Comparison of ENCODE assay signal across 18 cellular contexts in genomic region chr18:46407471-46408166, GRCh38.
DNase-seq lines count a peak whose midpoint lies in the region; ATAC-seq, FAIRE-seq and TF ChIP-seq lines count a peak whose summit lies in the region.
"Had no signal": no experiment of that assay in that cellular context is flagged by ENCODE, and none has a peak within 500 bp of the region (broad histone marks: within the 10 kb centered on the region; RNA-seq: fewer than 3 reads in every experiment).

No MANE protein-coding gene starts in this region.

- CTCF ChIA-PET in IMR-90 (lab: Yijun Ruan, JAX) = no interaction called here
- CTCF ChIA-PET in activated CD8-positive, alpha-beta memory T cell treated with anti-CD3 and anti-CD28 coated beads, Interleukin-2, amount 10 ng/mL, durations not matched to agents 7 days and 5 days (lab: Charles Lee) = interaction anchor here (1.5 kb wide), 1 partner anchor 250 kb away, joined by 4 read pairs; no protein-coding TSS in a partner anchor

- H3K36me3 Mint-ChIP-seq in astrocyte (ENCODE audit: low read depth, unreplicated experiment) = no peaks in the 10 kb centered on the region
- no peaks in the 10 kb centered on the region for H3K36me3 Mint-ChIP-seq in activated CD8-positive, alpha-beta memory T cell treated with anti-CD3 and anti-CD28 coated beads, Interleukin-2, amount 10 ng/mL, durations not matched to agents 7 days and 5 days
- H3K36me3 Mint-ChIP-seq: CD4-positive, CD25-positive, alpha-beta regulatory T cell; naive thymus-derived CD4-positive, alpha-beta T cell had no signal

- H3K18ac ChIP-seq in IMR-90 (ENCODE audit: low read depth, low read length) = no peak overlapping the region

- no peak overlapping the region for H2BK5ac ChIP-seq in IMR-90 (ENCODE audit: low read depth, low read length, poor library complexity, severe bottlenecking)

- no peak overlapping the region for H3K56ac ChIP-seq in IMR-90 (ENCODE audit: extremely low read depth, insufficient read depth, low read length)

- H3K9me1 ChIP-seq in IMR-90 (ENCODE audit: insufficient read depth, low read length) = 0 out of 2 replicates have a peak, but pooled peaks cover 6% of the 10 kb centered on the region

- intact Hi-C loops in IMR-90 (cut with micrococcal nuclease) = no loop called here
- intact Hi-C loops in psoas muscle (cut with DNase I) = no loop called here

- H3K36me3 ChIP-seq in IMR-90 (ENCODE audit: control insufficient read depth, insufficient read depth, low read length) = no peaks in the 10 kb centered on the region
- no peaks in the 10 kb centered on the region for H3K36me3 ChIP-seq in astrocyte (ENCODE audit: insufficient read depth, low read length)
- H3K36me3 ChIP-seq in psoas muscle (ENCODE audit: insufficient read depth in 1 of 2, low read depth in 1 of 2) = no peaks in the 10 kb centered on the region
- H3K36me3 ChIP-seq in H7 (replicated peaks; ENCODE audit: control insufficient read depth, insufficient read depth, low read length) = no peaks in the 10 kb centered on the region
- H3K36me3 ChIP-seq: HAP-1 had no signal

- H3K4me1 Mint-ChIP-seq in astrocyte (ENCODE audit: low read depth, unreplicated experiment) = peaks cover 40% of the 10 kb centered on the region
- no peaks in the 10 kb centered on the region for H3K4me1 Mint-ChIP-seq in activated CD8-positive, alpha-beta memory T cell treated with anti-CD3 and anti-CD28 coated beads, Interleukin-2, amount 10 ng/mL, durations not matched to agents 7 days and 5 days
- H3K4me1 Mint-ChIP-seq: CD4-positive, CD25-positive, alpha-beta regulatory T cell had no signal

- no peak overlapping the region for H3K27ac ChIP-seq in IMR-90 (ENCODE audit: insufficient read depth, low read length)
- no peak overlapping the region for H3K27ac ChIP-seq in astrocyte (ENCODE audit: low read depth, low read length)
- peak overlapping the region; percentile 67 for H3K27ac ChIP-seq in psoas muscle

- in situ Hi-C loops in IMR-90 (cut with MboI; ENCODE audit: low sequenced_read_pairs) = no loop called here

- H3K4me1 ChIP-seq in IMR-90 (ENCODE audit: control insufficient read depth, insufficient read depth, low read length) (no peaks in the 10 kb centered on the region; the same call in 1 of the 2 replicates), astrocyte (ENCODE audit: insufficient read depth, low read length) (peaks cover 9% of the 10 kb centered on the region), psoas muscle (peaks cover 55% of the 10 kb centered on the region)
- H3K4me1 ChIP-seq: HAP-1 had no signal

- H3K27me3 ChIP-seq in IMR-90 (ENCODE audit: control insufficient read depth, insufficient read depth, low read length) = peaks cover 7% of the 10 kb centered on the region
- peaks cover 4% of the 10 kb centered on the region for H3K27me3 ChIP-seq in astrocyte (ENCODE audit: insufficient read depth, low read length)
- no peaks in the 10 kb centered on the region for H3K27me3 ChIP-seq in psoas muscle (ENCODE audit: insufficient read depth in 3 of 3, low read length in 2 of 3)
- H3K27me3 ChIP-seq in H7 (ENCODE audit: control insufficient read depth, insufficient read depth, low read length) = no peaks in the 10 kb centered on the region

- dilution Hi-C loops in IMR-90 (cut with HindIII; ENCODE audit: low sequenced_read_pairs, unreplicated experiment) = no loop called here

- H3K4me3 ChIP-seq in IMR-90 (ENCODE audit: insufficient read depth, low read depth, low read length) = no peak overlapping the region
- no peak overlapping the region for H3K4me3 ChIP-seq in astrocyte (ENCODE audit: insufficient read depth, low read depth, low read length)
- no peak overlapping the region for H3K4me3 ChIP-seq in fibroblast of villous mesenchyme (ENCODE audit: low read depth, low read length)
- no peak overlapping the region for H3K4me3 ChIP-seq in psoas muscle
- no peak overlapping the region for H3K4me3 ChIP-seq in H7 (ENCODE audit: insufficient read depth, low read depth, low read length)
- H3K4me3 ChIP-seq: HAP-1 had no signal

- DNase-seq in IMR-90 (peak; percentile 49), astrocyte (ENCODE audit: low read depth) (peak; percentile 55), fibroblast of villous mesenchyme (ENCODE audit: low read depth) (peak; percentile 55), psoas muscle (peak in 1 of 2 donors; percentile 66), NCI-H526 (lab: John Stamatoyannopoulos, UW) (no peak), H7 (no peak)
- no peak for DNase-seq in stimulated activated CD4-positive, alpha-beta T cell treated with anti-CD3 and anti-CD28 coated beads, Interleukin-1b, Interleukin-23, amount 100 ng/mL, for 48 hours
- no peak for DNase-seq in activated CD8-positive, alpha-beta memory T cell treated with anti-CD3 and anti-CD28 coated beads, Interleukin-2, amount 10 ng/mL, durations not matched to agents 7 days and 5 days
- DNase-seq: activated effector memory CD4-positive, alpha-beta T cell treated with anti-CD3 and anti-CD28 coated beads, Interleukin-2, amount 50 U/mL, for 16 hours; cortex of kidney; foreskin melanocyte; naive thymus-derived CD4-positive, alpha-beta T cell; substantia nigra had no signal

- BruUV-seq in IMR-90 (replicated peaks; lab: Mats Ljungman, UMichigan) = no TSS peak

- no peak overlapping the region for H2AK5ac ChIP-seq in IMR-90 (ENCODE audit: low read depth, low read length)

- no peak for TF ChIP-seq RAD21 in IMR-90 (IDR thresholded peaks at IDR 0.05; ENCODE audit: low read length)

- no peak overlapping the region for H3K23ac ChIP-seq in IMR-90 (ENCODE audit: low read depth, low read length)

- no peak overlapping the region for H2BK20ac ChIP-seq in IMR-90 (ENCODE audit: low read depth, low read length)

- no peaks in the 10 kb centered on the region for H3K79me1 ChIP-seq in IMR-90 (ENCODE audit: low read depth in 1 of 2, low read length in 2 of 2)

- no peak overlapping the region for H4K5ac ChIP-seq in IMR-90 (ENCODE audit: low read depth, low read length)

- H3K4me2 ChIP-seq in IMR-90 (ENCODE audit: low read depth, low read length) (no peak overlapping the region), astrocyte (ENCODE audit: low read length) (peak overlapping the region; percentile 16)

- peaks cover 32% of the 10 kb centered on the region for H3K27me3 Mint-ChIP-seq in astrocyte (ENCODE audit: low read depth, unreplicated experiment)
- H3K27me3 Mint-ChIP-seq in activated CD8-positive, alpha-beta memory T cell treated with anti-CD3 and anti-CD28 coated beads, Interleukin-2, amount 10 ng/mL, durations not matched to agents 7 days and 5 days = peaks cover 9% of the 10 kb centered on the region

- no peak overlapping the region for H2BK15ac ChIP-seq in IMR-90 (ENCODE audit: low read depth, low read length)

- WGBS in IMR-90 (ENCODE audit: extremely low coverage in 2 of 2, insufficient read length in 1 of 2), 2 experiments = 69% methylated on average over 2 of the region's 7 CpGs; no CpG with 5 or more reads in 1 of the 2 experiments
- WGBS in psoas muscle, 3 donors = 29 to 42% (median 38%) methylated on average over 7 of the region's 7 CpGs

- no peaks in the 10 kb centered on the region for H3K9me3 ChIP-seq in IMR-90 (ENCODE audit: control insufficient read depth, insufficient read depth, low read length)
- H3K9me3 ChIP-seq in astrocyte (ENCODE audit: insufficient read depth, low read depth, low read length) = no peaks in the 10 kb centered on the region
- H3K9me3 ChIP-seq in psoas muscle = no peaks in the 10 kb centered on the region
- H3K9me3 ChIP-seq: HAP-1 had no signal

- H3K4ac ChIP-seq in IMR-90 (ENCODE audit: low read depth, low read length) = no peak overlapping the region

- H4K8ac ChIP-seq in IMR-90 (ENCODE audit: low read depth in 2 of 2, low read length in 2 of 2) = no peak overlapping the region

- TF ChIP-seq CTCF in IMR-90 (conservative IDR thresholded peaks at IDR 0.05; ENCODE audit: low read depth, low read length) = no peak
- no peak for TF ChIP-seq CTCF in astrocyte (IDR thresholded peaks at IDR 0.05; ENCODE audit: insufficient read depth, low read depth, low read length)
- no peak for TF ChIP-seq CTCF in fibroblast of villous mesenchyme (IDR thresholded peaks at IDR 0.05; ENCODE audit: insufficient read depth, low read depth, low read length)
- TF ChIP-seq CTCF in psoas muscle (IDR thresholded peaks at IDR 0.05) = no peak

- no peak for FAIRE-seq in astrocyte (lab: Jason Lieb, UNC)
- FAIRE-seq: G401.6, GM18507, keratinocyte had no signal

- POLR2A ChIA-PET in IMR-90 (lab: Charles Lee; ENCODE audit: unreplicated experiment) = no interaction called here

- H2AK9ac ChIP-seq in IMR-90 (replicated peaks; ENCODE audit: low read depth, low read length, poor library complexity) = no peak overlapping the region

- no peak overlapping the region for H3K14ac ChIP-seq in IMR-90 (replicated peaks; ENCODE audit: low read depth, low read length)

- H3K9me3 Mint-ChIP-seq in astrocyte (ENCODE audit: unreplicated experiment) = peaks cover 3% of the 10 kb centered on the region
- no peaks in the 10 kb centered on the region for H3K9me3 Mint-ChIP-seq in activated CD8-positive, alpha-beta memory T cell treated with anti-CD3 and anti-CD28 coated beads, Interleukin-2, amount 10 ng/mL, durations not matched to agents 7 days and 5 days (ENCODE audit: low read depth)
- H3K9me3 Mint-ChIP-seq: CD4-positive, CD25-positive, alpha-beta regulatory T cell had no signal

- peak overlapping the region; percentile 1 for H3K4me3 Mint-ChIP-seq in astrocyte (ENCODE audit: unreplicated experiment)
- H3K4me3 Mint-ChIP-seq in activated CD8-positive, alpha-beta memory T cell treated with anti-CD3 and anti-CD28 coated beads, Interleukin-2, amount 10 ng/mL, durations not matched to agents 7 days and 5 days = no peak overlapping the region
- H3K4me3 Mint-ChIP-seq: CD4-positive, CD25-positive, alpha-beta regulatory T cell; naive thymus-derived CD4-positive, alpha-beta T cell had no signal

- H4K91ac ChIP-seq in IMR-90 (ENCODE audit: insufficient read depth, low read depth, low read length) = no peak overlapping the region

- no peak overlapping the region for H2BK120ac ChIP-seq in IMR-90 (ENCODE audit: low read depth, low read length)

- no peak for TF ChIP-seq POLR2A in IMR-90 (IDR thresholded peaks at IDR 0.05; ENCODE audit: low read depth, low read length)

- ATAC-seq in IMR-90 (ENCODE audit: low read depth) (0 out of 2 replicates have a peak, but pooled peaks have one; percentile 35), psoas muscle (peak; percentile 12 to 56 (median 52))
- no peak for ATAC-seq in activated CD8-positive, alpha-beta memory T cell treated with anti-CD3 and anti-CD28 coated beads, Interleukin-2, amount 10 ng/mL, durations not matched to agents 7 days and 5 days
- ATAC-seq: naive thymus-derived CD4-positive, alpha-beta T cell had no signal

- H4K20me1 ChIP-seq in IMR-90 (ENCODE audit: insufficient read depth, low read length) (no peaks in the 10 kb centered on the region), astrocyte (ENCODE audit: insufficient read depth, low read length) (no peaks in the 10 kb centered on the region)

- H3K79me2 ChIP-seq in astrocyte (ENCODE audit: insufficient read depth, low read length) = no peaks in the 10 kb centered on the region

- no peak overlapping the region for H3K9ac ChIP-seq in IMR-90 (ENCODE audit: low read depth, low read length)
- no peak overlapping the region for H3K9ac ChIP-seq in astrocyte (ENCODE audit: low read length)

- peak overlapping the region; percentile 21 for H3K27ac Mint-ChIP-seq in astrocyte (ENCODE audit: unreplicated experiment)
- no peak overlapping the region for H3K27ac Mint-ChIP-seq in activated CD8-positive, alpha-beta memory T cell treated with anti-CD3 and anti-CD28 coated beads, Interleukin-2, amount 10 ng/mL, durations not matched to agents 7 days and 5 days
- H3K27ac Mint-ChIP-seq: naive thymus-derived CD4-positive, alpha-beta T cell had no signal

- no peak overlapping the region for H2AFZ ChIP-seq in IMR-90 (replicated peaks; ENCODE audit: low read length, poor library complexity)
- no peak overlapping the region for H2AFZ ChIP-seq in astrocyte (ENCODE audit: low read depth, low read length)

Comparison
In these comparisons a context has a peak if more than half of its experiments do, and no peak if none do; other contexts are left out.
1. DNase-seq: peak in IMR-90 (single experiment), astrocyte (single experiment) and fibroblast of villous mesenchyme (single experiment); none in NCI-H526 (0 of 2), stimulated activated CD4-positive, alpha-beta T cell treated with anti-CD3 and anti-CD28 coated beads, Interleukin-1b, Interleukin-23, amount 100 ng/mL, for 48 hours (single experiment), activated CD8-positive, alpha-beta memory T cell treated with anti-CD3 and anti-CD28 coated beads, Interleukin-2, amount 10 ng/mL, durations not matched to agents 7 days and 5 days (single experiment) and H7 (single experiment).